9 cellular contexts compared by ENCODE assay signal in genomic region chr5:176994460-176995121, GRCh38. TPM values are rescaled to one million over a fixed set of nuclear protein-coding genes. Genes with fewer than 3 reads are reported as not detected.
A peak's percentile ranks its signal among the peaks of the same experiment; 100 is the strongest.
DNase-seq lines count a peak whose midpoint lies in the region; ATAC-seq and TF ChIP-seq lines count a peak whose summit lies in the region.
"Had no signal": no experiment of that assay in that cellular context is flagged by ENCODE, and none has a peak within 500 bp of the region (broad histone marks: within the 10 kb centered on the region; RNA-seq: fewer than 3 reads in every experiment).

No MANE protein-coding gene starts in this region.

- intact Hi-C loops in gastrocnemius medialis (cut with DNase I; ENCODE audit: low total_unique reads): no loop called here

- peak; percentile 44 to 72 for ATAC-seq in gastrocnemius medialis
- no peak for ATAC-seq in HG03469 (IDR thresholded peaks at IDR 0.05; ENCODE audit: unreplicated experiment)
- ATAC-seq: activated CD8-positive, alpha-beta memory T cell treated with anti-CD3 and anti-CD28 coated beads, Interleukin-2, amount 10 ng/mL, durations not matched to agents 7 days and 5 days had no signal

- TF ChIP-seq CTCF in GM20000 (IDR thresholded peaks at IDR 0.05; ENCODE audit: extremely low read depth, missing control alignments) (no peak), gastrocnemius medialis (IDR thresholded peaks at IDR 0.05 in 4 of 5, conservative IDR thresholded peaks at IDR 0.05 in 1 of 5) (no peak)

- TF ChIP-seq POLR2A in gastrocnemius medialis (IDR thresholded peaks at IDR 0.05): no peak

- no peaks in the 10 kb centered on the region for H3K9me3 ChIP-seq in gastrocnemius medialis

- DNase-seq in GM20000 (ENCODE audit: low spot score) (peak; percentile 42), NOMO-1 treated with DMSO at 0.1 percent for 48 hours (lab: John Stamatoyannopoulos, UW; ENCODE audit: unreplicated experiment) (peak; percentile 99), fibroblast of gingiva (ENCODE audit: low read depth) (peak; percentile 19), gastrocnemius medialis (peak in 1 of 2 donors; percentile 39), DMS79 (lab: John Stamatoyannopoulos, UW) (no peak), cerebellar cortex (ENCODE audit: low spot score) (no peak), DMS153 treated with DMSO at 0.1 percent for 48 hours (lab: John Stamatoyannopoulos, UW; ENCODE audit: unreplicated experiment) (no peak)
- DNase-seq: activated CD8-positive, alpha-beta memory T cell treated with anti-CD3 and anti-CD28 coated beads, Interleukin-2, amount 10 ng/mL, durations not matched to agents 7 days and 5 days had no signal

- H3K27me3 ChIP-seq in gastrocnemius medialis: no peaks in the 10 kb centered on the region

- peaks cover 12 to 13% of the 10 kb centered on the region in 2 donors for H3K4me1 ChIP-seq in gastrocnemius medialis

- peak overlapping the region; percentile 3 to 56 (median 30) for H3K27ac ChIP-seq in gastrocnemius medialis

- in situ Hi-C loops in gastrocnemius medialis (cut with MboI; ENCODE audit: low sequenced_read_pairs in 4 of 4): no loop called here

- H3K4me3 ChIP-seq in gastrocnemius medialis: no peak overlapping the region

- H3K36me3 ChIP-seq in gastrocnemius medialis: no peaks in the 10 kb centered on the region

RNA-seq across cellular contexts. Expression of gene UIMC1, which starts 12.0 kb away (rescaled TPM):
- 10 to 100 TPM; 10.4 to 24.3 (median 20.2) TPM for total RNA-seq in gastrocnemius medialis

RNA-seq across cellular contexts. Expression of gene ZNF346, which starts 27.9 kb away (rescaled TPM):
- 1 to 10 TPM; 5.2 to 8.0 (median 6.8) TPM for total RNA-seq in gastrocnemius medialis

Comparison
In these comparisons a context has a peak if more than half of its experiments do, and no peak if none do; other contexts are left out.
1. DNase-seq: peak in GM20000 (single experiment), NOMO-1 treated with DMSO at 0.1 percent for 48 hours (single experiment) and fibroblast of gingiva (single experiment); none in DMS79 (single experiment), cerebellar cortex (single experiment) and DMS153 treated with DMSO at 0.1 percent for 48 hours (single experiment).